Comparison of ENCODE assay signal across 17 cellular contexts in the genomic region with DNA sequence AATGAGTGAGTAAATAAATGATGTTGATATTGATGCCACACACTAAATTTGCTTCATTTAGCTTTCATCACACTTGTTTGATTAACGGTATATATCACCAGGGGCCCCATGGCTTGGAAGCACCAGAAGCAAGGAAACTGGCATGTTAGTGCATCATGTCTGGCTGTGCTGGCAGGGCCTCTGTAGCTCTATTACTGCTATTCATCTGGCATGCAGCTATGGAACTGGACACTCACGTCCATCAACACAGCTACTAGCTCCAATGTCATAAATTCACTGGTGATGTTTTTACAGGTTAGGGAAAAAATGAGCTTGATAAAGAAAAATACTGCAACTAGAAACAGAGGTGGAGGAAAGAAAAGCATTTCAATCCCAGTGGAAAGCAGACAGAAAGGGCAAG.
A peak's percentile ranks its signal among the peaks of the same experiment; 100 is the strongest.
DNase-seq lines count a peak whose midpoint lies in the region; ATAC-seq and TF ChIP-seq lines count a peak whose summit lies in the region.
"Had no signal": no experiment of that assay in that cellular context is flagged by ENCODE, and none has a peak within 500 bp of the region (broad histone marks: within the 10 kb centered on the region; RNA-seq: fewer than 3 reads in every experiment).

No MANE protein-coding gene starts in this region.

- H3K4me3 ChIP-seq in mesenchymal stem cell (ENCODE audit: insufficient read depth in 1 of 2, low read depth in 1 of 2, low read length in 2 of 2) (no peak overlapping the region), PC-3 (ENCODE audit: low read length) (no peak overlapping the region)
- no peak overlapping the region for H3K4me3 ChIP-seq in CD8-positive, alpha-beta T cell (ENCODE audit: low read depth, low read length)
- H3K4me3 ChIP-seq: BLaER1 treated with 17β-estradiol and CSF1 and Interleukin-3, amounts not matched to agents 10 nM and 100 nM; GM23248 had no signal

- no peak overlapping the region for H3K27ac ChIP-seq in mesenchymal stem cell (ENCODE audit: low read length, poor library complexity, severe bottlenecking)
- no peak overlapping the region for H3K27ac ChIP-seq in CD8-positive, alpha-beta T cell (ENCODE audit: low read depth, low read length)
- no peak overlapping the region for H3K27ac ChIP-seq in PC-3 (ENCODE audit: low read length)
- H3K27ac ChIP-seq: 22Rv1; BLaER1 treated with 17β-estradiol and CSF1 and Interleukin-3, amounts not matched to agents 10 nM and 100 nM; GM23248 had no signal

- no peak overlapping the region for H2BK15ac ChIP-seq in mesenchymal stem cell (ENCODE audit: low read depth, poor library complexity, severe bottlenecking)

- H2AFZ ChIP-seq in mesenchymal stem cell (ENCODE audit: low read depth, low read length) (no peak overlapping the region), PC-3 (ENCODE audit: low read length) (no peak overlapping the region)
- H2AFZ ChIP-seq: GM23248 had no signal

- H3K27me3 ChIP-seq in mesenchymal stem cell (ENCODE audit: control insufficient read depth in 1 of 2, insufficient read depth in 1 of 2, low read length in 2 of 2) (no peaks in the 10 kb centered on the region), PC-3 (ENCODE audit: low read length) (0 out of 2 replicates have a peak, but pooled peaks cover 6% of the 10 kb centered on the region)
- no peaks in the 10 kb centered on the region for H3K27me3 ChIP-seq in CD8-positive, alpha-beta T cell (ENCODE audit: insufficient read depth, low read length)
- H3K27me3 ChIP-seq: BLaER1 treated with 17β-estradiol and CSF1 and Interleukin-3, amounts not matched to agents 10 nM and 100 nM had no signal

- H4K20me1 ChIP-seq in PC-3 (ENCODE audit: low read length): no peaks in the 10 kb centered on the region
- H4K20me1 ChIP-seq: BLaER1 treated with 17β-estradiol and CSF1 and Interleukin-3, amounts not matched to agents 10 nM and 100 nM had no signal

- H3K4me2 ChIP-seq in mesenchymal stem cell (ENCODE audit: low read length, poor library complexity, severe bottlenecking) (no peak overlapping the region), PC-3 (ENCODE audit: low read length) (no peak overlapping the region)
- H3K4me2 ChIP-seq: BLaER1 treated with 17β-estradiol and CSF1 and Interleukin-3, amounts not matched to agents 10 nM and 100 nM had no signal

- no peak overlapping the region for H4K8ac ChIP-seq in mesenchymal stem cell (ENCODE audit: low read length)

- 100% methylated on average over 1 of the region's 2 CpGs for WGBS in mesenchymal stem cell

- TF ChIP-seq CTCF in osteocyte (IDR thresholded peaks at IDR 0.05) (no peak), PC-3 (conservative IDR thresholded peaks at IDR 0.05; ENCODE audit: low read depth, low read length) (no peak)
- TF ChIP-seq CTCF in CD8-positive, alpha-beta T cell (IDR thresholded peaks at IDR 0.05): no peak

- no peaks in the 10 kb centered on the region for H3K9me3 Mint-ChIP-seq in osteocyte (ENCODE audit: unreplicated experiment)
- H3K9me3 Mint-ChIP-seq in CD8-positive, alpha-beta T cell: no peaks in the 10 kb centered on the region

- H3K14ac ChIP-seq in mesenchymal stem cell (ENCODE audit: low read length in 2 of 2): peak overlapping the region in 1 of 2 experiments; percentile 41

- H3K79me2 ChIP-seq in PC-3 (ENCODE audit: low read length): no peaks in the 10 kb centered on the region

- no peak overlapping the region for H3K9ac ChIP-seq in mesenchymal stem cell (ENCODE audit: low read length)
- no peak overlapping the region for H3K9ac ChIP-seq in PC-3 (ENCODE audit: low read length)
- H3K9ac ChIP-seq: BLaER1 treated with 17β-estradiol and CSF1 and Interleukin-3, amounts not matched to agents 10 nM and 100 nM; GM23248 had no signal

- no peaks in the 10 kb centered on the region for H3K79me1 ChIP-seq in mesenchymal stem cell (replicated peaks; ENCODE audit: low read length, poor library complexity, severe bottlenecking)

- CTCF ChIA-PET in CD8-positive, alpha-beta T cell (lab: Charles Lee): interaction anchor here (0.6 kb wide), 1 partner anchor 409 kb away, joined by 4 read pairs; no protein-coding TSS in a partner anchor
- CTCF ChIA-PET in PC-3 (lab: Charles Lee): no interaction called here

- H3K23ac ChIP-seq in mesenchymal stem cell (ENCODE audit: low read length in 2 of 2): no peak overlapping the region

- H3K36me3 ChIP-seq in mesenchymal stem cell (ENCODE audit: control insufficient read depth in 1 of 2, insufficient read depth in 2 of 2, low read depth in 1 of 2, low read length in 2 of 2) (no peaks in the 10 kb centered on the region), PC-3 (ENCODE audit: low read depth, low read length) (no peaks in the 10 kb centered on the region)
- H3K36me3 ChIP-seq in CD8-positive, alpha-beta T cell (ENCODE audit: insufficient read depth, low read length): no peaks in the 10 kb centered on the region
- H3K36me3 ChIP-seq: BLaER1 treated with 17β-estradiol and CSF1 and Interleukin-3, amounts not matched to agents 10 nM and 100 nM had no signal

- H3K18ac ChIP-seq in mesenchymal stem cell (ENCODE audit: low read depth in 1 of 2, low read length in 2 of 2): no peak overlapping the region

- peak; percentile 12 for DNase-seq in DMS 273 (lab: John Stamatoyannopoulos, UW; ENCODE audit: unreplicated experiment)
- no peak for DNase-seq in DMS 273 treated with DMSO at 0.1 percent for 48 hours (lab: John Stamatoyannopoulos, UW)
- no peak for DNase-seq in mesenchymal stem cell
- DNase-seq in osteocyte (ENCODE audit: extremely low spot score, unreplicated experiment): no peak
- DNase-seq in CD8-positive, alpha-beta T cell: no peak
- DNase-seq in PC-3: no peak
- no peak for DNase-seq in SW480 (ENCODE audit: low spot score)
- DNase-seq: Calu3; CD4-positive, CD25-positive, alpha-beta regulatory T cell; DMS153; DMS79 treated with DMSO at 0.1 percent for 48 hours; EL; GM23248 had no signal

- no peak overlapping the region for H2BK12ac ChIP-seq in mesenchymal stem cell (ENCODE audit: low read length in 2 of 2)

- H3K4me3 Mint-ChIP-seq in osteocyte (ENCODE audit: unreplicated experiment): no peak overlapping the region
- H3K4me3 Mint-ChIP-seq in CD8-positive, alpha-beta T cell: no peak overlapping the region
- H3K4me3 Mint-ChIP-seq: CD4-positive, CD25-positive, alpha-beta regulatory T cell had no signal

- H2BK120ac ChIP-seq in mesenchymal stem cell (ENCODE audit: low read depth, low read length): no peak overlapping the region

- no peak overlapping the region for H2AK5ac ChIP-seq in mesenchymal stem cell (ENCODE audit: low read length, severe bottlenecking)

- POLR2A ChIA-PET in CD8-positive, alpha-beta T cell (lab: Charles Lee): no interaction called here
- POLR2A ChIA-PET in PC-3 (lab: Charles Lee; ENCODE audit: unreplicated experiment): no interaction called here

- H3K4ac ChIP-seq in mesenchymal stem cell (ENCODE audit: low read depth in 1 of 2, low read length in 2 of 2): no peak overlapping the region

- no peaks in the 10 kb centered on the region for H3K9me2 ChIP-seq in PC-3 (replicated peaks; ENCODE audit: low read length)

- H3K27ac Mint-ChIP-seq in osteocyte (ENCODE audit: unreplicated experiment): peak overlapping the region; percentile 29
- no peak overlapping the region for H3K27ac Mint-ChIP-seq in CD8-positive, alpha-beta T cell

- H3K27me3 Mint-ChIP-seq in osteocyte (ENCODE audit: unreplicated experiment): no peaks in the 10 kb centered on the region
- no peaks in the 10 kb centered on the region for H3K27me3 Mint-ChIP-seq in CD8-positive, alpha-beta T cell (ENCODE audit: low read depth)
- H3K27me3 Mint-ChIP-seq: CD4-positive, CD25-positive, alpha-beta regulatory T cell had no signal

- no peaks in the 10 kb centered on the region for H3F3A ChIP-seq in PC-3 (ENCODE audit: low read length, unreplicated experiment)

- intact Hi-C loops in CD8-positive, alpha-beta T cell (cut with DNase I, micrococcal nuclease): no loop called here
- intact Hi-C loops in PC-3 (cut with micrococcal nuclease): no loop called here

- H2BK5ac ChIP-seq in mesenchymal stem cell (ENCODE audit: low read depth, low read length, poor library complexity, severe bottlenecking): peak overlapping the region; percentile 19

- BruUV-seq in PC-3 (replicated peaks; lab: Mats Ljungman, UMichigan): no TSS peak

- peak overlapping the region; percentile 43 for H4K91ac ChIP-seq in mesenchymal stem cell (ENCODE audit: low read length)

- no peaks in the 10 kb centered on the region for H3K36me3 Mint-ChIP-seq in osteocyte (ENCODE audit: unreplicated experiment)
- no peaks in the 10 kb centered on the region for H3K36me3 Mint-ChIP-seq in CD8-positive, alpha-beta T cell
- H3K36me3 Mint-ChIP-seq: CD4-positive, CD25-positive, alpha-beta regulatory T cell had no signal

- H3K4me1 Mint-ChIP-seq in osteocyte (ENCODE audit: unreplicated experiment): peaks cover 33% of the 10 kb centered on the region
- H3K4me1 Mint-ChIP-seq in CD8-positive, alpha-beta T cell (ENCODE audit: low read depth): no peaks in the 10 kb centered on the region
- H3K4me1 Mint-ChIP-seq: CD4-positive, CD25-positive, alpha-beta regulatory T cell had no signal

- ATAC-seq in SK-N-SH treated with all-trans-retinoic acid at 6 μM for 48 hours: peak; percentile 77
- no peak for ATAC-seq in CD8-positive, alpha-beta T cell
- no peak for ATAC-seq in PC-3
- ATAC-seq: HCT116 had no signal

- H3K4me1 ChIP-seq in mesenchymal stem cell (ENCODE audit: control insufficient read depth, insufficient read depth, low read depth, low read length): no peaks in the 10 kb centered on the region
- no peaks in the 10 kb centered on the region for H3K4me1 ChIP-seq in CD8-positive, alpha-beta T cell (ENCODE audit: insufficient read depth, low read length)
- no peaks in the 10 kb centered on the region for H3K4me1 ChIP-seq in PC-3 (ENCODE audit: insufficient read depth, low read length)
- H3K4me1 ChIP-seq: BLaER1 treated with 17β-estradiol and CSF1 and Interleukin-3, amounts not matched to agents 10 nM and 100 nM had no signal

- H3K9me3 ChIP-seq in mesenchymal stem cell (ENCODE audit: control insufficient read depth, low read length): no peaks in the 10 kb centered on the region
- no peaks in the 10 kb centered on the region for H3K9me3 ChIP-seq in CD8-positive, alpha-beta T cell (ENCODE audit: low read length)
- no peaks in the 10 kb centered on the region for H3K9me3 ChIP-seq in PC-3 (ENCODE audit: low read length)
- H3K9me3 ChIP-seq: BLaER1 treated with 17β-estradiol and CSF1 and Interleukin-3, amounts not matched to agents 10 nM and 100 nM had no signal
